Comparison of ENCODE assay signal across 1 cellular context in genomic region chr1:88979054-88979748, GRCh38.
TF ChIP-seq lines count a peak whose summit lies in the region.

No MANE protein-coding gene starts in this region.

TF ChIP-seq in GM12878, 131 proteins besides CTCF, POLR2A, EP300 and RAD21:
- TF ChIP-seq RUNX3 (IDR thresholded peaks at IDR 0.05; ENCODE audit: low read length) = peak; percentile 64
- TF ChIP-seq JUND (IDR thresholded peaks at IDR 0.05; ENCODE audit: low read depth, low read length) = no peak
TF ChIP-seq in GM12878: peak in this region for 1.
